In genomic region chr3:171504376-171504775, GRCh38 we compare ENCODE assay signal across 7 cellular contexts.
"Had no signal": no experiment of that assay in that cellular context is flagged by ENCODE, and none has a peak within 500 bp of the region (broad histone marks: within the 10 kb centered on the region; RNA-seq: fewer than 3 reads in every experiment).

No MANE protein-coding gene starts in this region.

- H3K27ac ChIP-seq: HL-60 had no signal

- H3K4me3 Mint-ChIP-seq: IgD-negative memory B cell had no signal

- DNase-seq: IMR-90, KBM-7, KG1 had no signal

- FAIRE-seq: HepG2, HTR-8/SVneo had no signal

- H3K27me3 Mint-ChIP-seq: IgD-negative memory B cell had no signal

- H3K27ac Mint-ChIP-seq: IgD-negative memory B cell had no signal

- ATAC-seq: HepG2 had no signal

- H3K4me1 Mint-ChIP-seq: IgD-negative memory B cell had no signal
